ENCODE assay signal across 8 cellular contexts in genomic region chrX:75603833-75604232, GRCh38.
DNase-seq lines count a peak whose midpoint lies in the region; ATAC-seq and TF ChIP-seq lines count a peak whose summit lies in the region.
"Had no signal": no experiment of that assay in that cellular context is flagged by ENCODE, and none has a peak within 500 bp of the region (broad histone marks: within the 10 kb centered on the region; RNA-seq: fewer than 3 reads in every experiment).

No MANE protein-coding gene starts in this region.

- no peak overlapping the region for H3K4me3 Mint-ChIP-seq in glutamatergic neuron (ENCODE audit: unreplicated experiment)

- no peak overlapping the region for H3K4me3 ChIP-seq in thoracic aorta
- H3K4me3 ChIP-seq: SJSA1 had no signal

- no peaks in the 10 kb centered on the region for H3K4me1 ChIP-seq in thoracic aorta (ENCODE audit: control insufficient read depth in 1 of 2, low read depth in 2 of 2)
- H3K4me1 ChIP-seq: SJSA1 had no signal

- H3K36me3 ChIP-seq in thoracic aorta = no peaks in the 10 kb centered on the region
- H3K36me3 ChIP-seq: SJSA1 had no signal

- H3K36me3 Mint-ChIP-seq in glutamatergic neuron (ENCODE audit: unreplicated experiment) = peaks cover 8% of the 10 kb centered on the region

- no peaks in the 10 kb centered on the region for H3K27me3 ChIP-seq in thoracic aorta (replicated peaks; ENCODE audit: insufficient read depth)
- H3K27me3 ChIP-seq: SJSA1 had no signal

- peak; percentile 55; the same call in 1 of the 3 replicates for ATAC-seq in SK-N-SH treated with all-trans-retinoic acid at 6 μM for 48 hours
- ATAC-seq in thoracic aorta (ENCODE audit: insufficient number of reproducible peaks, low FRiP score, low read depth) = no peak

- H3K9me3 Mint-ChIP-seq in glutamatergic neuron (ENCODE audit: unreplicated experiment) = peaks cover 2% of the 10 kb centered on the region

- H3K27ac ChIP-seq in thoracic aorta = no peak overlapping the region
- H3K27ac ChIP-seq: SJSA1 had no signal

- peaks cover under 1% of the 10 kb centered on the region for H3K4me1 Mint-ChIP-seq in glutamatergic neuron (ENCODE audit: low read depth, unreplicated experiment)

- DNase-seq in ELR (ENCODE audit: low read depth) (peak; percentile 24), HuH-7 (ENCODE audit: low spot score) (peak; percentile 18), glutamatergic neuron (no peak), thoracic aorta (ENCODE audit: low spot score) (no peak)
- no peak for DNase-seq in activated CD4-positive, alpha-beta T cell treated with anti-CD3 and anti-CD28 coated beads for 1 hour
- DNase-seq in effector CD4-positive, alpha-beta T cell = no peak

- H3K27me3 Mint-ChIP-seq in glutamatergic neuron (ENCODE audit: unreplicated experiment) = no peaks in the 10 kb centered on the region

- no peak overlapping the region for H3K27ac Mint-ChIP-seq in glutamatergic neuron (ENCODE audit: unreplicated experiment)

- H3K9me3 ChIP-seq in thoracic aorta = no peaks in the 10 kb centered on the region
- H3K9me3 ChIP-seq: SJSA1 had no signal

- TF ChIP-seq CTCF in glutamatergic neuron (IDR thresholded peaks at IDR 0.05; ENCODE audit: partially characterized antibody, unreplicated experiment) (peak; percentile 64), thoracic aorta (IDR thresholded peaks at IDR 0.05) (peak; percentile 52)

TF ChIP-seq in SK-N-SH treated with all-trans-retinoic acid at 6 μM for 48 hours, 23 proteins besides CTCF, POLR2A, EP300 and RAD21:
- TF ChIP-seq ARNTL (CRISPR knock-in tag; IDR thresholded peaks at IDR 0.05; ENCODE audit: borderline replicate concordance, low read depth) = no peak
- TF ChIP-seq GLIS3 (CRISPR knock-in tag; IDR thresholded peaks at IDR 0.05) = no peak
- TF ChIP-seq ZFP30 (CRISPR knock-in tag; IDR thresholded peaks at IDR 0.05) = no peak
- no peak for TF ChIP-seq OSR1 (CRISPR knock-in tag; IDR thresholded peaks at IDR 0.05)
- TF ChIP-seq RARB (CRISPR knock-in tag; IDR thresholded peaks at IDR 0.05) = no peak
TF ChIP-seq in SK-N-SH treated with all-trans-retinoic acid at 6 μM for 48 hours: peak in this region for 0.

Comparison
In these comparisons a context has a peak if more than half of its experiments do, and no peak if none do; other contexts are left out.
1. DNase-seq: peak in ELR (single experiment) and HuH-7 (single experiment); none in glutamatergic neuron (single experiment), thoracic aorta (single experiment), activated CD4-positive, alpha-beta T cell treated with anti-CD3 and anti-CD28 coated beads for 1 hour (single experiment) and effector CD4-positive, alpha-beta T cell (single experiment).